Comparison of ENCODE assay signal across 17 cellular contexts in genomic region chr21:19458295-19458694, GRCh38.
DNase-seq lines count a peak whose midpoint lies in the region; ATAC-seq, FAIRE-seq and TF ChIP-seq lines count a peak whose summit lies in the region.
"Had no signal": no experiment of that assay in that cellular context is flagged by ENCODE, and none has a peak within 500 bp of the region (broad histone marks: within the 10 kb centered on the region; RNA-seq: fewer than 3 reads in every experiment).

No MANE protein-coding gene starts in this region.

- H3K27ac ChIP-seq in GM12878 (ENCODE audit: control insufficient read depth, insufficient read depth), result no peak overlapping the region
- no peak overlapping the region for H3K27ac ChIP-seq in A673 (ENCODE audit: low read depth, low read length, poor library complexity, severe bottlenecking)
- no peak overlapping the region for H3K27ac ChIP-seq in tibial artery
- H3K27ac ChIP-seq: 22Rv1, BLaER1 had no signal

- no peaks in the 10 kb centered on the region for H3K4me1 Mint-ChIP-seq in stimulated activated naive B cell treated with anti-CD40 and anti-IgM and Interleukin-4, amounts not matched to agents 10 μg/mL and 1 μg/mL and 100 μg/mL, for 72 hours
- H3K4me1 Mint-ChIP-seq: CD8-positive, alpha-beta memory T cell had no signal

- intact Hi-C loops in GM12878 (cut with micrococcal nuclease; ENCODE audit: unreplicated experiment), result no loop called here
- intact Hi-C loops in A673 (cut with micrococcal nuclease; ENCODE audit: unreplicated experiment), result no loop called here
- intact Hi-C loops in tibial artery (cut with DNase I; ENCODE audit: low total_unique reads), result no loop called here

- H3K9me3 ChIP-seq in GM12878 (replicated peaks; ENCODE audit: control insufficient read depth, insufficient read depth, low read length), result no peaks in the 10 kb centered on the region
- H3K9me3 ChIP-seq in A673 (ENCODE audit: low read depth, low read length, poor library complexity, severe bottlenecking), result peaks cover 4% of the 10 kb centered on the region
- no peaks in the 10 kb centered on the region for H3K9me3 ChIP-seq in tibial artery
- H3K9me3 ChIP-seq: BLaER1, Caco-2 had no signal

- no peaks in the 10 kb centered on the region for H3K79me2 ChIP-seq in GM12878 (ENCODE audit: control insufficient read depth, insufficient read depth, low read length)

- H3K36me3 ChIP-seq in GM12878 (ENCODE audit: control insufficient read depth in 2 of 2, insufficient read depth in 2 of 2, low read length in 1 of 2) (no peaks in the 10 kb centered on the region), A673 (ENCODE audit: insufficient read depth, low read length, poor library complexity, severe bottlenecking) (no peaks in the 10 kb centered on the region), tibial artery (no peaks in the 10 kb centered on the region)
- H3K36me3 ChIP-seq: BLaER1 had no signal

- in situ Hi-C loops in GM12878 (cut with MboI), result no loop called here

- DNase-seq in activated CD4-positive, CD25-positive, alpha-beta regulatory T cell (lab: John Stamatoyannopoulos, UW), result no peak
- DNase-seq in GM12878 (ENCODE audit: low read depth, low spot score) (no peak), A673 (ENCODE audit: low spot score) (no peak), tibial artery (no peak)
- DNase-seq in stimulated activated naive B cell treated with anti-CD40 and anti-IgM and Interleukin-4, amounts not matched to agents 10 μg/mL and 1 μg/mL and 100 μg/mL, for 72 hours, result no peak
- no peak for DNase-seq in activated CD8-positive, alpha-beta memory T cell treated with anti-CD3 and anti-CD28 coated beads for 24 hours
- DNase-seq: AML-193; Caco-2; CD8-positive, alpha-beta memory T cell; DMS53; H7 had no signal

- TF ChIP-seq RAD21 in GM12878 (IDR thresholded peaks at IDR 0.05; ENCODE audit: insufficient read depth, low read depth, low read length), result no peak

- peak; percentile 21 to 51 for ATAC-seq in activated CD4-positive, CD25-positive, alpha-beta regulatory T cell treated with anti-CD3 and anti-CD28 coated beads, Interleukin-2, amount 50 U/mL, for 24 hours
- ATAC-seq in HG03432 (IDR thresholded peaks at IDR 0.05; ENCODE audit: unreplicated experiment) (peak; percentile 72), GM12878 (peak; percentile 65)
- ATAC-seq in stimulated activated naive B cell treated with anti-CD40 and anti-IgM and Interleukin-4, amounts not matched to agents 10 μg/mL and 1 μg/mL and 100 μg/mL, for 72 hours (replicated peaks), result peak; percentile 27 to 36
- ATAC-seq: GM23338 had no signal

- POLR2A ChIA-PET in GM12878 (lab: Charles Lee), result no interaction called here
- POLR2A ChIA-PET in A673 (lab: Charles Lee; ENCODE audit: low non-redundant PET), result no interaction called here

- SMC1A ChIA-PET in GM12878 (lab: Charles Lee; ENCODE audit: uncharacterized antibody, unreplicated experiment), result interaction anchor here (1.8 to 3.4 kb wide), 2 partner anchors 15 to 19 kb away, joined by 4 to 11 read pairs; no protein-coding TSS in a partner anchor

- no peak overlapping the region for H3K9ac ChIP-seq in GM12878 (ENCODE audit: control insufficient read depth, insufficient read depth, low read length)
- H3K9ac ChIP-seq: BLaER1 had no signal

- H2AFZ ChIP-seq in GM12878 (ENCODE audit: control insufficient read depth, low read depth, low read length), result no peak overlapping the region
- H2AFZ ChIP-seq: GM23338 had no signal

- WGBS in GM12878 (ENCODE audit: insufficient coverage, insufficient replicate concordance, low lambda C conversion rate, missing lambda C conversion rate), result 7% methylated on average over 1 of the region's 1 CpG

- H3K4me3 ChIP-seq in GM12878 (no peak overlapping the region), A673 (ENCODE audit: low read depth, low read length, poor library complexity, severe bottlenecking) (no peak overlapping the region), tibial artery (no peak overlapping the region)
- H3K4me3 ChIP-seq: BLaER1, GM23338 had no signal

- H3K27me3 ChIP-seq in GM12878 (replicated peaks in 1 of 2; ENCODE audit: control insufficient read depth in 2 of 2, insufficient read depth in 2 of 2, low read length in 1 of 2), result no peaks in the 10 kb centered on the region
- no peaks in the 10 kb centered on the region for H3K27me3 ChIP-seq in A673 (replicated peaks; ENCODE audit: insufficient read depth, low read depth, low read length, poor library complexity)
- H3K27me3 ChIP-seq in tibial artery, result no peaks in the 10 kb centered on the region
- H3K27me3 ChIP-seq: BLaER1 had no signal

- H3K27ac Mint-ChIP-seq in stimulated activated naive B cell treated with anti-CD40 and anti-IgM and Interleukin-4, amounts not matched to agents 10 μg/mL and 1 μg/mL and 100 μg/mL, for 72 hours, result no peak overlapping the region
- H3K27ac Mint-ChIP-seq: CD8-positive, alpha-beta memory T cell; GM23338 had no signal

- H3K4me1 ChIP-seq in GM12878 (ENCODE audit: control insufficient read depth, insufficient read depth, low read length) (no peaks in the 10 kb centered on the region), A673 (ENCODE audit: insufficient read depth, low read length, poor library complexity, severe bottlenecking) (no peaks in the 10 kb centered on the region), tibial artery (no peaks in the 10 kb centered on the region)
- H3K4me1 ChIP-seq: BLaER1, Caco-2 had no signal

- CTCF ChIA-PET in GM12878 (lab: Yijun Ruan, JAX) (no interaction called here), A673 (lab: Charles Lee) (no interaction called here)

- peaks cover 0 to 4% of the 10 kb centered on the region in 2 donors for H3K9me3 Mint-ChIP-seq in stimulated activated naive B cell treated with anti-CD40 and anti-IgM and Interleukin-4, amounts not matched to agents 10 μg/mL and 1 μg/mL and 100 μg/mL, for 72 hours
- H3K9me3 Mint-ChIP-seq: GM23338 had no signal

- no peak overlapping the region for H3K4me3 Mint-ChIP-seq in stimulated activated naive B cell treated with anti-CD40 and anti-IgM and Interleukin-4, amounts not matched to agents 10 μg/mL and 1 μg/mL and 100 μg/mL, for 72 hours
- H3K4me3 Mint-ChIP-seq: CD8-positive, alpha-beta memory T cell; GM23338 had no signal

- no peaks in the 10 kb centered on the region for H4K20me1 ChIP-seq in GM12878 (ENCODE audit: control insufficient read depth, insufficient read depth)
- H4K20me1 ChIP-seq: BLaER1 had no signal

- no peaks in the 10 kb centered on the region for H3K27me3 Mint-ChIP-seq in stimulated activated naive B cell treated with anti-CD40 and anti-IgM and Interleukin-4, amounts not matched to agents 10 μg/mL and 1 μg/mL and 100 μg/mL, for 72 hours

- no peak for TF ChIP-seq POLR2A in GM12878 (IDR thresholded peaks at IDR 0.05; ENCODE audit: low read depth, low read length)

- no peaks in the 10 kb centered on the region for H3K36me3 Mint-ChIP-seq in stimulated activated naive B cell treated with anti-CD40 and anti-IgM and Interleukin-4, amounts not matched to agents 10 μg/mL and 1 μg/mL and 100 μg/mL, for 72 hours
- H3K36me3 Mint-ChIP-seq: CD8-positive, alpha-beta memory T cell had no signal

- no peak overlapping the region for H3K4me2 ChIP-seq in GM12878 (ENCODE audit: control insufficient read depth, insufficient read depth)
- H3K4me2 ChIP-seq: BLaER1, GM23338 had no signal

- RAD21 ChIA-PET in GM12878 (lab: Charles Lee; ENCODE audit: unreplicated experiment), result interaction anchor here (1.3 kb wide), 1 partner anchor 17 kb away, joined by 4 read pairs; no protein-coding TSS in a partner anchor

- TF ChIP-seq EP300 in GM12878 (IDR thresholded peaks at IDR 0.05; ENCODE audit: borderline replicate concordance in 1 of 2, control insufficient read depth in 1 of 2, low read depth in 2 of 2, low read length in 2 of 2), result peak in 1 of 2 experiments; percentile 26; a peak in 1 of 4 replicates

- no TSS peak for BruUV-seq in GM12878 (replicated peaks; lab: Mats Ljungman, UMichigan)
- no TSS peak for BruUV-seq in A673 (replicated peaks; lab: Mats Ljungman, UMichigan)

- FAIRE-seq in GM12878 (lab: Jason Lieb, UNC), result no peak
- FAIRE-seq: GM12891 had no signal

- TF ChIP-seq CTCF in GM12878 (IDR thresholded peaks at IDR 0.05 in 2 of 3, conservative IDR thresholded peaks at IDR 0.05 in 1 of 3; ENCODE audit: control insufficient read depth in 2 of 3, extremely low read depth in 1 of 3, insufficient read depth in 1 of 3, low read depth in 3 of 3, low read length in 3 of 3), result no peak
- TF ChIP-seq CTCF in A673 (conservative IDR thresholded peaks at IDR 0.05; ENCODE audit: low read depth, low read length), result no peak
- TF ChIP-seq CTCF in tibial artery (IDR thresholded peaks at IDR 0.05), result no peak

TF ChIP-seq in GM12878, 131 proteins besides CTCF, POLR2A, EP300 and RAD21 (continues in another document):
- TF ChIP-seq CEBPZ (IDR thresholded peaks at IDR 0.05; ENCODE audit: low read depth, low read length) (no peak), CEBPB (IDR thresholded peaks at IDR 0.05; ENCODE audit: borderline replicate concordance in 1 of 2, low read depth in 2 of 2, low read length in 2 of 2) (no peak), GATAD2B (conservative IDR thresholded peaks at IDR 0.05; ENCODE audit: low read depth) (no peak), SRF (IDR thresholded peaks at IDR 0.05; ENCODE audit: low read depth in 2 of 2, low read length in 2 of 2) (no peak), NFIC (IDR thresholded peaks at IDR 0.05; ENCODE audit: low read depth, low read length) (no peak), BRCA1 (IDR thresholded peaks at IDR 0.05; ENCODE audit: low read depth, low read length) (no peak)
